27 cellular contexts compared by ENCODE assay signal in the genomic region with DNA sequence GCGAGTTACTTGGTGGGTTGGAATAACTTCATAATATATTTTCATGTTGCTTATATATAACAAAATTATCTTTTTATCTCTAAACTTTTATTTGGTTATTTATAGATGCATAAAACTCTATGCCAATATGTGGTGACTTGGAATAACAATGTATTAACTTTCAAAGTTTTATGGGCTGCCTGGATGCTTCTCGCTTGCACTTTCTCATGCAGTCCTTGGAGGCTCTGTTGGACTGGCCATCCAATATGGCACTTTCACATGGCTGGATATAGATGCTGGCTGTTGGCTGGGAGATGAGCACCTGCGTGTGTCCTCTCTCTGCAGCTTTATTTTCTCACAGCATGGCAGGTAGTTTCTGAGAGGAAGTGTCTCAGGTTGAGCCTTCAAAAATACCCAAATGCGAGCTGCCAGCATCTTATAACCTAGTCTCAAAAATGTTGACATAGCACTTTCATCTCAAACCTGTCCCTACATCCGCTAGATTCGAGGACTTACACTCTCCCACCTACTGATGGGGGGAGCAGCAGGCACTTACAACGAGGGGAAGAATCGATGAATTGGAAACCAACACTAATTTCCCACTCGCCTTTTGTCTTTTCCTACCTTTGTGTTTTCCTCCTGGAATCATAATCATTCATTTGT.
"Had no signal": no experiment of that assay in that cellular context is flagged by ENCODE, and none has a peak within 500 bp of the region (broad histone marks: within the 10 kb centered on the region; RNA-seq: fewer than 3 reads in every experiment).

No MANE protein-coding gene starts in this region.

- H3K79me2 ChIP-seq: parathyroid adenoma had no signal

- H3K4me1 Mint-ChIP-seq: naive B cell; natural killer cell; nephron progenitor cell; neural progenitor cell; stimulated activated naive B cell treated with anti-CD40 and anti-IgM and Interleukin-4, amounts not matched to agents 10 μg/mL and 1 μg/mL and 100 μg/mL, for 72 hours had no signal

- ATAC-seq: natural killer cell; sciatic nerve; stimulated activated naive B cell treated with anti-CD40 and anti-IgM and Interleukin-4, amounts not matched to agents 10 μg/mL and 1 μg/mL and 100 μg/mL, for 72 hours; stimulated activated naive CD8-positive, alpha-beta T cell treated with anti-CD3 and anti-CD28 coated beads, Interleukin-15, Interleukin-2, amounts not matched to agents 100 U/mL and 50 U/mL, for 24 hours had no signal

- H3K27ac ChIP-seq: left ventricle myocardium inferior, neural progenitor cell, neutrophil, parathyroid adenoma, right atrium auricular region, skin epidermis, stomach, testis, thyroid gland, transverse colon, upper lobe of left lung, vagina had no signal

- H3K4me3 ChIP-seq: left ventricle myocardium inferior, lung, neural progenitor cell, right atrium auricular region, skin epidermis, stomach, testis, thyroid gland, transverse colon, upper lobe of left lung, vagina had no signal

- H3K27ac Mint-ChIP-seq: mesothelial cell of epicardium; natural killer cell; nephron progenitor cell; neural progenitor cell; stimulated activated naive B cell treated with anti-CD40 and anti-IgM and Interleukin-4, amounts not matched to agents 10 μg/mL and 1 μg/mL and 100 μg/mL, for 72 hours had no signal

- H3K36me3 Mint-ChIP-seq: natural killer cell; neural progenitor cell; stimulated activated naive B cell treated with anti-CD40 and anti-IgM and Interleukin-4, amounts not matched to agents 10 μg/mL and 1 μg/mL and 100 μg/mL, for 72 hours had no signal

- H3K9ac ChIP-seq: neural progenitor cell, parathyroid adenoma had no signal

- H3K36me3 ChIP-seq: left ventricle myocardium inferior, neural progenitor cell, neutrophil, right atrium auricular region, stomach, thyroid gland, transverse colon, upper lobe of left lung, vagina had no signal

- H3K9me3 ChIP-seq: left ventricle myocardium inferior, neutrophil, right atrium auricular region, testis, thyroid gland, transverse colon, upper lobe of left lung, vagina had no signal

- H2AFZ ChIP-seq: neural progenitor cell, parathyroid adenoma had no signal

- H3K4me2 ChIP-seq: neural progenitor cell had no signal

- H3K9me3 Mint-ChIP-seq: natural killer cell had no signal

- DNase-seq: islet precursor cell; left ventricle myocardium inferior; mesendoderm; naive B cell; natural killer cell; nephron progenitor cell; occipital lobe; stimulated activated CD4-positive, alpha-beta T cell treated with anti-CD3 and anti-CD28 coated beads, Interleukin-12 subunit alpha, Interleukin-12 subunit beta, amount 100 ng/mL, for 4 hours; stimulated activated CD4-positive, alpha-beta T cell treated with anti-CD3 and anti-CD28 coated beads, Interleukin-15, amount 100 ng/mL, for 24 hours; stimulated activated CD4-positive, alpha-beta T cell treated with anti-CD3 and anti-CD28 coated beads, Interleukin-2, amount 100 ng/mL, for 24 hours; stimulated activated CD4-positive, alpha-beta T cell treated with anti-CD3 and anti-CD28 coated beads, Interleukin-4, amount 100 ng/mL, for 1 hour; stimulated activated naive B cell treated with anti-CD40 and anti-IgM and Interleukin-4, amounts not matched to agents 10 μg/mL and 1 μg/mL and 100 μg/mL, for 72 hours; stimulated activated naive CD8-positive, alpha-beta T cell treated with anti-CD3 and anti-CD28 coated beads, Interleukin-15, Interleukin-2, amounts not matched to agents 100 U/mL and 50 U/mL, for 24 hours; stomach; testis; thyroid gland; transverse colon; upper lobe of left lung had no signal

- H3K4me3 Mint-ChIP-seq: mesothelial cell of epicardium; naive B cell; natural killer cell; nephron progenitor cell; neural progenitor cell; stimulated activated naive B cell treated with anti-CD40 and anti-IgM and Interleukin-4, amounts not matched to agents 10 μg/mL and 1 μg/mL and 100 μg/mL, for 72 hours had no signal

- H3K4me1 ChIP-seq: neural progenitor cell, parathyroid adenoma, stomach, testis, thyroid gland, upper lobe of left lung, vagina had no signal

- H3K27me3 ChIP-seq: neural progenitor cell, neutrophil, right atrium auricular region, stomach, testis, thyroid gland, transverse colon, upper lobe of left lung, vagina had no signal
